In the genomic region with DNA sequence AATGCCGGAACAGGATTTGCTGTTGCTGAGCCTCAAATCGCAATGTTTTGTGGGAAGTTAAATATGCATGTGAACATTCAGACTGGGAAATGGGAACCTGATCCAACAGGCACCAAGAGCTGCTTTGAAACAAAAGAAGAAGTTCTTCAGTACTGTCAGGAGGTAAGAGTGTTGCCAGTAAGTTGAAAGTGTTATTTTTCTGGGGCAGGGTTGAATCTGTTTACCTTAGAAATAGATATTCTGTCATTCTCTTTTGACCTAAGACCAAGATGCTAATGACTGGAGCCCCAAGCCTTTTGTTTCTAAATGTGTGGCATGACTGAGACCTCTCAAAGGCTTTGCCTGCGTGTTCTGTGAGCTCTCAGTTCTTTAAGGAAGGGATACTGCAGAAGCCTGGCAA, we compare ENCODE assay signal across 22 cellular contexts.
"Had no signal": no experiment of that assay in that cellular context is flagged by ENCODE, and none has a peak within 500 bp of the region (broad histone marks: within the 10 kb centered on the region; RNA-seq: fewer than 3 reads in every experiment).

No MANE protein-coding gene starts in this region.

- H3K27ac ChIP-seq: esophagus squamous epithelium, gastroesophageal sphincter, psoas muscle, testis, tibial nerve had no signal

- H3K27me3 Mint-ChIP-seq: effector memory CD8-positive, alpha-beta T cell; stimulated activated memory B cell treated with anti-CD40 and anti-IgM and Interleukin-4, amounts not matched to agents 10 μg/mL and 1 μg/mL and 100 μg/mL, for 72 hours had no signal

- ATAC-seq: effector memory CD8-positive, alpha-beta T cell; gastroesophageal sphincter; left cardiac atrium; left ventricle myocardium superior; psoas muscle; sciatic nerve; stimulated activated memory B cell treated with anti-CD40 and anti-IgM and Interleukin-4, amounts not matched to agents 10 μg/mL and 1 μg/mL and 100 μg/mL, for 72 hours; stimulated activated naive CD8-positive, alpha-beta T cell treated with anti-CD3 and anti-CD28 coated beads, Interleukin-15, amount 100 ng/mL, for 72 hours had no signal

- DNase-seq: effector memory CD8-positive, alpha-beta T cell; esophagus squamous epithelium; foreskin fibroblast; glutamatergic neuron; kidney; left cardiac atrium; left ventricle myocardium superior; mesenchymal stem cell; midbrain; psoas muscle; spleen; stimulated activated CD4-positive, alpha-beta T cell treated with anti-CD3 and anti-CD28 coated beads, Interleukin-15, amount 100 ng/mL, for 24 hours; stimulated activated CD4-positive, alpha-beta T cell treated with anti-CD3 and anti-CD28 coated beads, Interleukin-1b, Interleukin-23, amount 100 ng/mL, for 48 hours; stimulated activated CD4-positive, alpha-beta T cell treated with anti-CD3 and anti-CD28 coated beads, Interleukin-4, amount 100 ng/mL, for 24 hours; stimulated activated naive CD8-positive, alpha-beta T cell treated with anti-CD3 and anti-CD28 coated beads, Interleukin-15, amount 100 ng/mL, for 72 hours; testis had no signal

- H3K4me1 Mint-ChIP-seq: stimulated activated naive CD8-positive, alpha-beta T cell treated with anti-CD3 and anti-CD28 coated beads, Interleukin-15, amount 100 ng/mL, for 72 hours had no signal

- H3K27ac Mint-ChIP-seq: nephron; stimulated activated memory B cell treated with anti-CD40 and anti-IgM and Interleukin-4, amounts not matched to agents 10 μg/mL and 1 μg/mL and 100 μg/mL, for 72 hours; stimulated activated naive CD8-positive, alpha-beta T cell treated with anti-CD3 and anti-CD28 coated beads, Interleukin-15, amount 100 ng/mL, for 72 hours had no signal

- H3K9me3 ChIP-seq: esophagus squamous epithelium, gastroesophageal sphincter, psoas muscle, spleen, testis, tibial nerve had no signal

- H3K4me3 ChIP-seq: esophagus squamous epithelium, gastroesophageal sphincter, lung, psoas muscle, spleen, testis, tibial nerve had no signal

- H3K4me3 Mint-ChIP-seq: effector memory CD8-positive, alpha-beta T cell; nephron; stimulated activated memory B cell treated with anti-CD40 and anti-IgM and Interleukin-4, amounts not matched to agents 10 μg/mL and 1 μg/mL and 100 μg/mL, for 72 hours; stimulated activated naive CD8-positive, alpha-beta T cell treated with anti-CD3 and anti-CD28 coated beads, Interleukin-15, amount 100 ng/mL, for 72 hours had no signal

- H3K4me1 ChIP-seq: esophagus squamous epithelium, psoas muscle, testis had no signal

- H3K9me3 Mint-ChIP-seq: effector memory CD8-positive, alpha-beta T cell; nephron; stimulated activated memory B cell treated with anti-CD40 and anti-IgM and Interleukin-4, amounts not matched to agents 10 μg/mL and 1 μg/mL and 100 μg/mL, for 72 hours; stimulated activated naive CD8-positive, alpha-beta T cell treated with anti-CD3 and anti-CD28 coated beads, Interleukin-15, amount 100 ng/mL, for 72 hours had no signal

- H3K27me3 ChIP-seq: esophagus squamous epithelium, gastroesophageal sphincter, spleen, testis, tibial nerve had no signal

- FAIRE-seq: kidney had no signal
